Comparison of ENCODE assay signal across 8 cellular contexts in the genomic region with DNA sequence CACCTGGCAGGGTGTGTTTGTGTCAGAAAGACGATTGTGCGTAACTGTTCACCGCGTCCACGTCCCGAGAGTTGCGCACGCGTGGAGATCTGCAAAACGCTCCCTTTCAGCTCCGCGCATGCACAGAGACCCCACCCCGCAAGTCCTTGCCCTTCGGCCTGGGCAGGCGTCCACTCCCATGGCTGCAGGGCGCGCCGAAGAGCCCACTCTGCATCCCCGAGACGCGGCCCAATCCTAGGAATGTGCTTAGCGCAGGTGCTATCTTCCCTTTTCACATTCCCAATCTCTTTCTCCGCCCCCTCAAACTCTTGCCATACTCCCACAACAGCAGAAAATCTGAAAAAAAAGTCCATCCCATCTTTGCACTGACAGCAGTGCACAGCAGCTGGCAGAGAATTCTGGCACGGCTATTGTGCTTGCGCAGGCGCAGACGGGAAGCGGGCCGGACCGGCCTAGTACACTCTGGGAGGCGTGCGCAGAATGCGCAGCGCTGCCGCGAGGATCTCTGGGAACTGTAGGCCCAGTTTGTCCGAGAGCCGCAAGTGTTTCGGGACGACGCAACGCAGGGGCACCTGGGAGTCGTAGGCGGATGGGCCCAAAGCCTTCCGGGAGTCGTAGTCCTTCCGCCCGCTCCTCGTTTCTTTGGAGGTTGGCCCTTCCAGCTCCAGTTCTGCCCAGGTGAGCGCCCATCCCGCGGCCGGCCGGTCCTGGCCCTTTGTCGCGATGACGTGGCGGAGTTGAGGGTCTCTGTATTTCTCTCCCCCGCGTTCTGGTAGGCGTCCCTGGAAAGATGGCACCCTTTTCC. TPM values are rescaled to one million over a fixed set of nuclear protein-coding genes. Genes with fewer than 3 reads are reported as not detected.
DNase-seq lines count a peak whose midpoint lies in the region; ATAC-seq and TF ChIP-seq lines count a peak whose summit lies in the region.

No MANE protein-coding gene starts in this region.

- TF ChIP-seq POLR2A in testis (IDR thresholded peaks at IDR 0.05): no peak

- DNase-seq in NCI-H1092 (lab: John Stamatoyannopoulos, UW): peak; percentile 89
- peak; percentile 77 for DNase-seq in SKM-1 (lab: John Stamatoyannopoulos, UW; ENCODE audit: unreplicated experiment)
- DNase-seq in activated naive CD8-positive, alpha-beta T cell treated with anti-CD3 and anti-CD28 coated beads for 36 hours: peak; percentile 95
- peak; percentile 98 for DNase-seq in glutamatergic neuron
- DNase-seq in omental fat pad (ENCODE audit: low spot score): peak; percentile 88
- DNase-seq in testis: peak; percentile 99

- peak overlapping the region; percentile 92 for H3K4me3 Mint-ChIP-seq in activated naive CD8-positive, alpha-beta T cell treated with anti-CD3 and anti-CD28 coated beads for 36 hours
- H3K4me3 Mint-ChIP-seq in glutamatergic neuron (ENCODE audit: unreplicated experiment): peak overlapping the region; percentile 100

- ATAC-seq in HG02588 (IDR thresholded peaks at IDR 0.05; ENCODE audit: unreplicated experiment): peak; percentile 96
- peak; percentile 99 for ATAC-seq in omental fat pad (ENCODE audit: low FRiP score)

- WGBS in testis, 2 donors: 0 to 1% methylated on average over 29 to 61 of the region's 61 CpGs

- H3K36me3 Mint-ChIP-seq in activated naive CD8-positive, alpha-beta T cell treated with anti-CD3 and anti-CD28 coated beads for 36 hours: peaks cover 17% of the 10 kb centered on the region
- peaks cover 8% of the 10 kb centered on the region for H3K36me3 Mint-ChIP-seq in glutamatergic neuron (ENCODE audit: unreplicated experiment)

- H3K9me3 Mint-ChIP-seq in activated naive CD8-positive, alpha-beta T cell treated with anti-CD3 and anti-CD28 coated beads for 36 hours: peaks cover 5% of the 10 kb centered on the region
- H3K9me3 Mint-ChIP-seq in glutamatergic neuron (ENCODE audit: unreplicated experiment): peaks cover 12% of the 10 kb centered on the region

- peak overlapping the region; percentile 71 for H3K27ac Mint-ChIP-seq in activated naive CD8-positive, alpha-beta T cell treated with anti-CD3 and anti-CD28 coated beads for 36 hours
- peak overlapping the region; percentile 100 for H3K27ac Mint-ChIP-seq in glutamatergic neuron (ENCODE audit: unreplicated experiment)

- TF ChIP-seq CTCF in glutamatergic neuron (IDR thresholded peaks at IDR 0.05; ENCODE audit: partially characterized antibody, unreplicated experiment): no peak
- no peak for TF ChIP-seq CTCF in omental fat pad (IDR thresholded peaks at IDR 0.05)
- TF ChIP-seq CTCF in testis (IDR thresholded peaks at IDR 0.05): no peak

- H3K4me3 ChIP-seq in GM08714 (ENCODE audit: low read length) (peak overlapping the region; percentile 56), testis (peak overlapping the region; percentile 57 to 73)

- no peaks in the 10 kb centered on the region for H3K27me3 ChIP-seq in testis

- intact Hi-C loops in testis (cut with DNase I; ENCODE audit: low total_unique reads): no loop called here

- no peaks in the 10 kb centered on the region for H3K9me3 ChIP-seq in testis

- no peaks in the 10 kb centered on the region for H3K36me3 ChIP-seq in testis (ENCODE audit: low read depth, missing control alignments)

- H3K4me1 ChIP-seq in testis: peaks cover 10% of the 10 kb centered on the region

- H3K27me3 Mint-ChIP-seq in activated naive CD8-positive, alpha-beta T cell treated with anti-CD3 and anti-CD28 coated beads for 36 hours: peaks cover 6% of the 10 kb centered on the region
- H3K27me3 Mint-ChIP-seq in glutamatergic neuron (ENCODE audit: unreplicated experiment): peaks cover 12% of the 10 kb centered on the region

- peak overlapping the region in 1 of 2 donors; percentile 35 for H3K27ac ChIP-seq in testis

- H3K4me1 Mint-ChIP-seq in activated naive CD8-positive, alpha-beta T cell treated with anti-CD3 and anti-CD28 coated beads for 36 hours: peaks cover 14% of the 10 kb centered on the region
- no peaks in the 10 kb centered on the region for H3K4me1 Mint-ChIP-seq in glutamatergic neuron (ENCODE audit: low read depth, unreplicated experiment)

RNA-seq across cellular contexts. Expression of gene ZNF175, which starts 23.1 kb away (rescaled TPM):
- 10 to 100 TPM in 1 of 2 experiments, 1 to 10 TPM in 1; 8.9 to 10.1 TPM for total RNA-seq in activated naive CD8-positive, alpha-beta T cell treated with anti-CD3 and anti-CD28 coated beads for 36 hours
- total RNA-seq in glutamatergic neuron (ENCODE audit: unreplicated experiment): 12.4 TPM
- total RNA-seq in omental fat pad: 10 to 100 TPM in 1 of 4 donors, 1 to 10 TPM in 3; 2.2 to 11.5 (median 6.0) TPM
- 10 to 100 TPM; 12.1 to 12.3 TPM for total RNA-seq in testis
- polyA plus RNA-seq in testis (ENCODE audit: insufficient read depth, low read depth, low replicate concordance): 11.0 TPM

RNA-seq across cellular contexts. Expression of gene SIGLEC5, which starts 36.0 kb away (rescaled TPM):
- not detected for total RNA-seq in activated naive CD8-positive, alpha-beta T cell treated with anti-CD3 and anti-CD28 coated beads for 36 hours
- total RNA-seq in glutamatergic neuron (ENCODE audit: unreplicated experiment) (not detected), omental fat pad (under 1 TPM in 1 of 4 donors, not detected in 3; 0.19 TPM), testis (not detected)
- not detected for polyA plus RNA-seq in testis (ENCODE audit: insufficient read depth, low read depth, low replicate concordance)

RNA-seq across cellular contexts. Expression of gene SIGLEC14, which starts 52.5 kb away (rescaled TPM):
- total RNA-seq in activated naive CD8-positive, alpha-beta T cell treated with anti-CD3 and anti-CD28 coated beads for 36 hours: under 1 TPM; 0.14 to 0.36 TPM
- total RNA-seq in glutamatergic neuron (ENCODE audit: unreplicated experiment) (not detected), omental fat pad (10 to 100 TPM in 2 of 4 donors, 1 to 10 TPM in 1, not detected in 1; 1.9 to 12.6 (median 12.2) TPM), testis (1 to 10 TPM; 3.7 to 5.7 TPM)
- polyA plus RNA-seq in testis (ENCODE audit: insufficient read depth, low read depth, low replicate concordance): 1.5 TPM
